In the genomic region with DNA sequence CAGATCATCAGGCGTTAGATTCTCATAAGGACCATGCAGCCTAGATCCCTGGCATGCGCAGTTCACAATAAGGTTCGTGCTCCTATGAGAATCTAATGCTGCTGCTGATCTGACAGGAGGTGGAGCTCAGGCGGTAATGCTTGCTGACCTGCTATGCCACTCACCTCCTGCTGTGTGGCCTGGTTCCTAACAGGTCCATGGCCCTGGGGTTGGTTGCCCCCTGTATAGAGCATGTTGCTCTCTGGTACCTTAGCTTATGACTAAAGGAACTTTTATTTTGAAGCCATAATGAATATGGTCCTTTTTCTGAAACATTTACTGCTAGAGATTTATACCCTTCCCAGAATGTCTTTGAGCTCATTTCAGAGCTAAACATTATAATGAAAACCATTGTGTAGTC, we compare ENCODE assay signal across 13 cellular contexts. TPM values are rescaled to one million over a fixed set of nuclear protein-coding genes. Genes with fewer than 3 reads are reported as not detected.
DNase-seq lines count a peak whose midpoint lies in the region; ATAC-seq and TF ChIP-seq lines count a peak whose summit lies in the region.
"Had no signal": no experiment of that assay in that cellular context is flagged by ENCODE, and none has a peak within 500 bp of the region (broad histone marks: within the 10 kb centered on the region; RNA-seq: fewer than 3 reads in every experiment).

No MANE protein-coding gene starts in this region.

- no peak for TF ChIP-seq CTCF in psoas muscle (IDR thresholded peaks at IDR 0.05)

- no peaks in the 10 kb centered on the region for H3K9me3 ChIP-seq in CD8-positive, alpha-beta memory T cell (ENCODE audit: low read length)
- H3K9me3 ChIP-seq in psoas muscle = no peaks in the 10 kb centered on the region

- H3K4me1 ChIP-seq in CD8-positive, alpha-beta memory T cell (ENCODE audit: insufficient read depth, low read length) = peaks cover 58% of the 10 kb centered on the region
- H3K4me1 ChIP-seq in psoas muscle = peaks cover 59% of the 10 kb centered on the region

- H3K4me3 Mint-ChIP-seq in CD8-positive, alpha-beta memory T cell = peak overlapping the region; percentile 84 to 96 (median 90)
- H3K4me3 Mint-ChIP-seq in effector memory CD8-positive, alpha-beta T cell = peak overlapping the region; percentile 80 to 86

- WGBS in psoas muscle, 3 donors = 54 to 75% (median 64%) methylated on average over 4 of the region's 4 CpGs

- peaks cover 0 to 9% (median 2%) of the 10 kb centered on the region in 3 donors for H3K36me3 Mint-ChIP-seq in CD8-positive, alpha-beta memory T cell
- peaks cover 22% of the 10 kb centered on the region for H3K36me3 Mint-ChIP-seq in effector memory CD8-positive, alpha-beta T cell (ENCODE audit: insufficient read depth)

- no peak for DNase-seq in CD8-positive, alpha-beta memory T cell
- DNase-seq in NAMALWA (ENCODE audit: low spot score) = peak; percentile 16
- DNase-seq in effector memory CD8-positive, alpha-beta T cell = no peak
- DNase-seq in psoas muscle = no peak
- no peak for DNase-seq in OCI-M2 (lab: John Stamatoyannopoulos, UW; ENCODE audit: unreplicated experiment)
- DNase-seq: DMS79 treated with DMSO at 0.1 percent for 48 hours; NCI-H2081 treated with DMSO at 0.1 percent for 48 hours; SIG-M5; stimulated activated CD4-positive, alpha-beta T cell treated with anti-CD3 and anti-CD28 coated beads, Interleukin-1b, Interleukin-23, amount 100 ng/mL, for 48 hours had no signal

- CTCF ChIA-PET in CD8-positive, alpha-beta memory T cell (lab: Charles Lee) = interaction anchor here (1.7 to 2.4 kb wide), 2 partner anchors 9 to 229 kb away, joined by 6 to 8 read pairs; no protein-coding TSS in a partner anchor

- no peak overlapping the region for H3K4me3 ChIP-seq in CD8-positive, alpha-beta memory T cell (ENCODE audit: low read length)
- H3K4me3 ChIP-seq in psoas muscle = peak overlapping the region; percentile 48

- H3K4me1 Mint-ChIP-seq in CD8-positive, alpha-beta memory T cell = peaks cover 71 to 77% (median 73%) of the 10 kb centered on the region in 3 donors
- peaks cover 61 to 67% of the 10 kb centered on the region in 2 donors for H3K4me1 Mint-ChIP-seq in effector memory CD8-positive, alpha-beta T cell (ENCODE audit: low read depth in 2 of 2)

- no peaks in the 10 kb centered on the region for H3K27me3 ChIP-seq in CD8-positive, alpha-beta memory T cell (ENCODE audit: insufficient read depth, low read length, poor library complexity, severe bottlenecking)
- H3K27me3 ChIP-seq in psoas muscle (ENCODE audit: insufficient read depth in 3 of 3, low read length in 2 of 3) = no peaks in the 10 kb centered on the region

- peak overlapping the region in 6 of 8 donors; percentile 9 to 91 (median 73) for H3K27ac Mint-ChIP-seq in CD8-positive, alpha-beta memory T cell
- peak overlapping the region; percentile 5 to 53 for H3K27ac Mint-ChIP-seq in effector memory CD8-positive, alpha-beta T cell

- H3K9me3 Mint-ChIP-seq in CD8-positive, alpha-beta memory T cell = peaks cover 0 to 4% (median 3%) of the 10 kb centered on the region in 5 donors
- H3K9me3 Mint-ChIP-seq in effector memory CD8-positive, alpha-beta T cell = no peaks in the 10 kb centered on the region

- no peak for ATAC-seq in effector memory CD8-positive, alpha-beta T cell (replicated peaks)
- no peak for ATAC-seq in psoas muscle
- no peak for ATAC-seq in HG03196 (IDR thresholded peaks at IDR 0.05; ENCODE audit: unreplicated experiment)
- no peak for ATAC-seq in GM21737 (IDR thresholded peaks at IDR 0.05; ENCODE audit: unreplicated experiment)
- no peak for ATAC-seq in GM18519 (IDR thresholded peaks at IDR 0.05; ENCODE audit: low FRiP score, unreplicated experiment)
- ATAC-seq: HCT116 had no signal

- H3K36me3 ChIP-seq in CD8-positive, alpha-beta memory T cell (ENCODE audit: insufficient read depth, low read length) = no peaks in the 10 kb centered on the region
- no peaks in the 10 kb centered on the region for H3K36me3 ChIP-seq in psoas muscle (ENCODE audit: insufficient read depth in 1 of 2, low read depth in 1 of 2)

- no peaks in the 10 kb centered on the region for H3K27me3 Mint-ChIP-seq in CD8-positive, alpha-beta memory T cell
- no peaks in the 10 kb centered on the region for H3K27me3 Mint-ChIP-seq in effector memory CD8-positive, alpha-beta T cell

- H3K27ac ChIP-seq in CD8-positive, alpha-beta memory T cell (ENCODE audit: low read depth, low read length) = no peak overlapping the region
- peak overlapping the region; percentile 95 for H3K27ac ChIP-seq in psoas muscle

- POLR2A ChIA-PET in CD8-positive, alpha-beta memory T cell (lab: Charles Lee) = no interaction called here

- intact Hi-C loops in psoas muscle (cut with DNase I) = loop anchor here (5.0 to 10.0 kb wide), 3 partner anchors 62 to 149 kb away; no protein-coding TSS in a partner anchor

RNA-seq across cellular contexts. Expression of gene MAN2A1, which starts 3.1 kb away (rescaled TPM):
- total RNA-seq in CD8-positive, alpha-beta memory T cell = 10 to 100 TPM; 28.1 to 30.8 TPM
- polyA plus RNA-seq in CD8-positive, alpha-beta memory T cell = 28.9 TPM
- 10 to 100 TPM; 12.8 to 18.3 (median 15.7) TPM for total RNA-seq in psoas muscle
- polyA plus RNA-seq in psoas muscle = 10 to 100 TPM in 1 of 3 donors, 1 to 10 TPM in 2; 4.2 to 10.3 (median 7.1) TPM
